In the genomic region with DNA sequence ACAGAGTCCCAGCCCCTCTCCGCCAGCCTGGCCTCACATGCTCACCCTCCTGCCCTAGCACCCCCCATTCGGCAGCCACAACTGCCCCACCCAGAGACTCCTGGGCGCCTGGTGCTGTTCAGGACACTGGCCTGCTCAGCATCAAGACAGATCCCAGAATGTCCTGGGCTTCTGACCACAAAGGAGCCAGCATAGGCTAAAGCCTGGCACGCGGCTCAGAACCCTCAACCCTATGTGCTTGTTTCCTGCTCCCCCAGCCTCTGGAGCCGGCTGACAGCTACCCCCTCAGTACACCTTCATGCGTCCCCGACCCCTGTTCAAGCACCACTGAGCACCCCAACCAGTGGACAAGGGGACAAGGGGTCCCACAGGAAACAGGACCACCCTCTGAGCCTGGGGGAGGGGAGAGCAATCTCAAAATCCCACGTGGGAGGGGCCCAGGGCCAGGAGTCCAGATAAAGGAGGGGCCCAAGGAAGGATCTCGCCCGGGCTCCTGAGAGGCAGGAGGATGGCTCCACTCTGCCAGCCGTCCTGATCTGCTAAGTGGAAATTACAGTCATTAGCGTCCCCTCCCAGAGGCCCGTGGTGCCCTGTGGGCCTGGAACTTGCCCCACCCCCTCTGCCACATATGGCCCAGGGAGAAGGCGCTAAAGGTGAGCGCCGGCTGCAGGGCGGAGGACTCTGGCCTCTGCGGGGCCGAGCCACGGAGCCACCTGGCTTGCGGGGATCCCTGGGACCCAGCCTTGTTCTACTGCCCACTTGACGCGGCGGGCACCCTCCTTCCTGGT, we compare ENCODE assay signal across 2 cellular contexts.
A peak's percentile ranks its signal among the peaks of the same experiment; 100 is the strongest.
TF ChIP-seq lines count a peak whose summit lies in the region.

No MANE protein-coding gene starts in this region.

TF ChIP-seq in IMR-90, 13 proteins besides CTCF, POLR2A, EP300 and RAD21:
- TF ChIP-seq FOS (IDR thresholded peaks at IDR 0.05; ENCODE audit: low read depth, low read length) (no peak), NFE2L2 (IDR thresholded peaks at IDR 0.05; ENCODE audit: low read depth, low read length) (no peak), CEBPB (IDR thresholded peaks at IDR 0.05; ENCODE audit: low read depth, low read length) (no peak), CHD1 (IDR thresholded peaks at IDR 0.05; ENCODE audit: low read depth, low read length) (no peak), BHLHE40 (IDR thresholded peaks at IDR 0.05; ENCODE audit: low read depth, low read length) (no peak), RCOR1 (IDR thresholded peaks at IDR 0.05; ENCODE audit: insufficient replicate concordance, low read length) (no peak), RFX5 (IDR thresholded peaks at IDR 0.05; ENCODE audit: low read depth, low read length) (no peak), MXI1 (IDR thresholded peaks at IDR 0.05; ENCODE audit: borderline replicate concordance, low read depth, low read length) (no peak), MAZ (IDR thresholded peaks at IDR 0.05; ENCODE audit: borderline replicate concordance, low read depth, low read length) (no peak), SMC3 (IDR thresholded peaks at IDR 0.05; ENCODE audit: low read depth, low read length) (no peak), MAFK (IDR thresholded peaks at IDR 0.05; ENCODE audit: low read depth, low read length) (no peak)
- TF ChIP-seq, protein P1, sequence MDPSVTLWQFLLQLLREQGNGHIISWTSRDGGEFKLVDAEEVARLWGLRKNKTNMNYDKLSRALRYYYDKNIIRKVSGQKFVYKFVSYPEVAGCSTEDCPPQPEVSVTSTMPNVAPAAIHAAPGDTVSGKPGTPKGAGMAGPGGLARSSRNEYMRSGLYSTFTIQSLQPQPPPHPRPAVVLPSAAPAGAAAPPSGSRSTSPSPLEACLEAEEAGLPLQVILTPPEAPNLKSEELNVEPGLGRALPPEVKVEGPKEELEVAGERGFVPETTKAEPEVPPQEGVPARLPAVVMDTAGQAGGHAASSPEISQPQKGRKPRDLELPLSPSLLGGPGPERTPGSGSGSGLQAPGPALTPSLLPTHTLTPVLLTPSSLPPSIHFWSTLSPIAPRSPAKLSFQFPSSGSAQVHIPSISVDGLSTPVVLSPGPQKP (IDR thresholded peaks at IDR 0.05; ENCODE audit: borderline replicate concordance, low read depth, low read length), result no peak
- TF ChIP-seq, protein P2, sequence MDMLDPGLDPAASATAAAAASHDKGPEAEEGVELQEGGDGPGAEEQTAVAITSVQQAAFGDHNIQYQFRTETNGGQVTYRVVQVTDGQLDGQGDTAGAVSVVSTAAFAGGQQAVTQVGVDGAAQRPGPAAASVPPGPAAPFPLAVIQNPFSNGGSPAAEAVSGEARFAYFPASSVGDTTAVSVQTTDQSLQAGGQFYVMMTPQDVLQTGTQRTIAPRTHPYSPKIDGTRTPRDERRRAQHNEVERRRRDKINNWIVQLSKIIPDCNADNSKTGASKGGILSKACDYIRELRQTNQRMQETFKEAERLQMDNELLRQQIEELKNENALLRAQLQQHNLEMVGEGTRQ (IDR thresholded peaks at IDR 0.05; ENCODE audit: low read depth, low read length), result no peak
TF ChIP-seq in IMR-90: peak in this region for 0.

TF ChIP-seq in liver, 16 proteins besides CTCF, POLR2A, EP300 and RAD21 (continued from another document):
- TF ChIP-seq HNF4A (conservative IDR thresholded peaks at IDR 0.05), result peak in 1 of 2 donors; percentile 32
TF ChIP-seq in liver: peak in this region for 1.
